ENCODE assay signal across 19 cellular contexts in the genomic region with DNA sequence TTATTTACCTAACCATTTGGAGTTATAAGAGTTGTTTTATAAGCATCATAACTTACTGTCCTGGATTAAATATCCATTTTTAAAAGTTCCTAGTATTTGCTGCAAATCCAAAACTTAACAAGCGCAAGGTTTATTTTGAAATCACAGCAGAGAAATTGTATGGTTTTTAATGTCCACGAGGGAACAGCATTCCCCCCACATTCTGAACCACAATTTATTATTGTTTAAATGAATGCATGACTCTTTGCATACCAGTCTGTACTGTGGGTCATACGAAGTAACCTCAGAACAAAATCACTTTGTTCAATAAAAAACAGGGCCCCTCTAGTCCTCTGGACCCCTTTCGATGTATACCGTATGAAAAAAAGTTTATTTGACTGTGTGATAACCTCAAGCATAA.
DNase-seq lines count a peak whose midpoint lies in the region; ATAC-seq, FAIRE-seq and TF ChIP-seq lines count a peak whose summit lies in the region.
"Had no signal": no experiment of that assay in that cellular context is flagged by ENCODE, and none has a peak within 500 bp of the region (broad histone marks: within the 10 kb centered on the region; RNA-seq: fewer than 3 reads in every experiment).

No MANE protein-coding gene starts in this region.

- no peak overlapping the region for H3K27ac Mint-ChIP-seq in astrocyte (ENCODE audit: unreplicated experiment)
- H3K27ac Mint-ChIP-seq: CD4-positive, CD25-positive, alpha-beta regulatory T cell; GM23338 had no signal

- H4K20me1 ChIP-seq in astrocyte (ENCODE audit: insufficient read depth, low read length), result no peaks in the 10 kb centered on the region
- H4K20me1 ChIP-seq in smooth muscle cell (ENCODE audit: low read depth), result no peaks in the 10 kb centered on the region
- H4K20me1 ChIP-seq: BLaER1 treated with 17β-estradiol and CSF1 and Interleukin-3, amounts not matched to agents 10 nM and 100 nM had no signal

- H3K79me2 ChIP-seq in astrocyte (ENCODE audit: insufficient read depth, low read length) (no peaks in the 10 kb centered on the region), smooth muscle cell (ENCODE audit: low read depth) (no peaks in the 10 kb centered on the region)

- H3K9ac ChIP-seq in astrocyte (ENCODE audit: low read length) (no peak overlapping the region), smooth muscle cell (ENCODE audit: low read depth) (no peak overlapping the region)
- H3K9ac ChIP-seq: BLaER1 treated with 17β-estradiol and CSF1 and Interleukin-3, amounts not matched to agents 10 nM and 100 nM had no signal

- peak; percentile 19 for DNase-seq in ELR (ENCODE audit: low read depth)
- DNase-seq in astrocyte (ENCODE audit: low read depth), result peak; percentile 32
- DNase-seq in fibroblast of villous mesenchyme (ENCODE audit: low read depth), result peak; percentile 51
- no peak for DNase-seq in smooth muscle cell (lab: John Stamatoyannopoulos, UW; ENCODE audit: unreplicated experiment)
- no peak for DNase-seq in effector CD8-positive, alpha-beta T cell (lab: John Stamatoyannopoulos, UW)
- no peak for DNase-seq in middle frontal gyrus (ENCODE audit: extremely low spot score, low spot score)
- DNase-seq: 8988T; ACHN; Calu3; CD4-positive, CD25-positive, alpha-beta regulatory T cell; DMS 273 treated with DMSO at 0.1 percent for 48 hours; H7 had no signal

- TF ChIP-seq CTCF in astrocyte (IDR thresholded peaks at IDR 0.05; ENCODE audit: insufficient read depth, low read depth, low read length) (no peak), fibroblast of villous mesenchyme (IDR thresholded peaks at IDR 0.05; ENCODE audit: insufficient read depth, low read depth, low read length) (no peak), smooth muscle cell (IDR thresholded peaks at IDR 0.05; ENCODE audit: borderline replicate concordance, insufficient read depth, poor library complexity, severe bottlenecking) (no peak)

- H3K27me3 ChIP-seq in astrocyte (ENCODE audit: insufficient read depth, low read length) (no peaks in the 10 kb centered on the region), smooth muscle cell (ENCODE audit: low read depth) (no peaks in the 10 kb centered on the region)
- H3K27me3 ChIP-seq: BLaER1 treated with 17β-estradiol and CSF1 and Interleukin-3, amounts not matched to agents 10 nM and 100 nM had no signal

- H2AFZ ChIP-seq in astrocyte (ENCODE audit: low read depth, low read length) (no peak overlapping the region), smooth muscle cell (ENCODE audit: low read depth) (no peak overlapping the region)
- H2AFZ ChIP-seq: GM23338 had no signal

- FAIRE-seq in astrocyte (lab: Jason Lieb, UNC), result no peak
- FAIRE-seq: G401.6, GM12891, K562 had no signal

- peaks cover 35% of the 10 kb centered on the region for H3F3A ChIP-seq in smooth muscle cell (ENCODE audit: low read depth)

- H3K4me2 ChIP-seq in astrocyte (ENCODE audit: low read length), result no peak overlapping the region
- peak overlapping the region; percentile 20 for H3K4me2 ChIP-seq in smooth muscle cell
- H3K4me2 ChIP-seq: BLaER1 treated with 17β-estradiol and CSF1 and Interleukin-3, amounts not matched to agents 10 nM and 100 nM; GM23338 had no signal

- H3K36me3 ChIP-seq in astrocyte (ENCODE audit: insufficient read depth, low read length) (no peaks in the 10 kb centered on the region), smooth muscle cell (ENCODE audit: low read depth) (no peaks in the 10 kb centered on the region)
- H3K36me3 ChIP-seq: BLaER1 treated with 17β-estradiol and CSF1 and Interleukin-3, amounts not matched to agents 10 nM and 100 nM had no signal

- H3K27me3 Mint-ChIP-seq in astrocyte (ENCODE audit: low read depth, unreplicated experiment), result no peaks in the 10 kb centered on the region
- H3K27me3 Mint-ChIP-seq: CD4-positive, CD25-positive, alpha-beta regulatory T cell had no signal

- WGBS in smooth muscle cell (ENCODE audit: low lambda C conversion rate), result 63% methylated on average over 5 of the region's 5 CpGs

- peaks cover 23% of the 10 kb centered on the region for H3K4me1 Mint-ChIP-seq in astrocyte (ENCODE audit: low read depth, unreplicated experiment)

- no peak overlapping the region for H3K4me3 Mint-ChIP-seq in astrocyte (ENCODE audit: unreplicated experiment)
- H3K4me3 Mint-ChIP-seq: CD4-positive, CD25-positive, alpha-beta regulatory T cell; GM23338 had no signal

- peaks cover 4% of the 10 kb centered on the region for H3K4me1 ChIP-seq in astrocyte (ENCODE audit: insufficient read depth, low read length)
- peaks cover 27% of the 10 kb centered on the region for H3K4me1 ChIP-seq in smooth muscle cell (ENCODE audit: low read depth)

- no peaks in the 10 kb centered on the region for H3K9me3 ChIP-seq in astrocyte (ENCODE audit: insufficient read depth, low read depth, low read length)
- H3K9me3 ChIP-seq in smooth muscle cell (replicated peaks; ENCODE audit: low read depth), result no peaks in the 10 kb centered on the region
- H3K9me3 ChIP-seq: BLaER1 treated with 17β-estradiol and CSF1 and Interleukin-3, amounts not matched to agents 10 nM and 100 nM had no signal

- no peaks in the 10 kb centered on the region for H3K9me3 Mint-ChIP-seq in astrocyte (ENCODE audit: unreplicated experiment)
- H3K9me3 Mint-ChIP-seq: GM23338 had no signal

- H3K4me3 ChIP-seq in astrocyte (ENCODE audit: insufficient read depth, low read depth, low read length), result no peak overlapping the region
- no peak overlapping the region for H3K4me3 ChIP-seq in fibroblast of villous mesenchyme (ENCODE audit: low read depth, low read length)
- no peak overlapping the region for H3K4me3 ChIP-seq in smooth muscle cell
- H3K4me3 ChIP-seq: BLaER1 treated with 17β-estradiol and CSF1 and Interleukin-3, amounts not matched to agents 10 nM and 100 nM; GM23338; K562 had no signal

- H3K27ac ChIP-seq in astrocyte (ENCODE audit: low read depth, low read length) (no peak overlapping the region), smooth muscle cell (ENCODE audit: low read depth) (no peak overlapping the region)
- H3K27ac ChIP-seq: BLaER1 treated with 17β-estradiol and CSF1 and Interleukin-3, amounts not matched to agents 10 nM and 100 nM; HL-60 had no signal

- no peak for ATAC-seq in HG03354 (IDR thresholded peaks at IDR 0.05; ENCODE audit: poor library complexity, severe bottlenecking, unreplicated experiment)
- ATAC-seq: GM23338, K562 had no signal

- H3K36me3 Mint-ChIP-seq in astrocyte (ENCODE audit: low read depth, unreplicated experiment), result no peaks in the 10 kb centered on the region
- H3K36me3 Mint-ChIP-seq: CD4-positive, CD25-positive, alpha-beta regulatory T cell had no signal

Comparison
In these comparisons a context has a peak if more than half of its experiments do, and no peak if none do; other contexts are left out.
1. DNase-seq: peak in ELR (single experiment), astrocyte (single experiment) and fibroblast of villous mesenchyme (single experiment); none in smooth muscle cell (single experiment), effector CD8-positive, alpha-beta T cell (single experiment) and middle frontal gyrus (single experiment).